29 cellular contexts compared by ENCODE assay signal in genomic region chr15:40130118-40130517, GRCh38. TPM values are rescaled to one million over a fixed set of nuclear protein-coding genes. Genes with fewer than 3 reads are reported as not detected.
"Had no signal": no experiment of that assay in that cellular context is flagged by ENCODE, and none has a peak within 500 bp of the region (broad histone marks: within the 10 kb centered on the region; RNA-seq: fewer than 3 reads in every experiment).

No MANE protein-coding gene starts in this region.

- H3K27me3 ChIP-seq: ascending aorta had no signal

- H3K36me3 ChIP-seq: ascending aorta, cardiac muscle cell, WERI-Rb-1 had no signal

- H3K9me3 ChIP-seq: ascending aorta had no signal

- DNase-seq: activated CD4-positive, alpha-beta memory T cell treated with anti-CD3 and anti-CD28 coated beads, Interleukin-2, amount 10 ng/mL, durations not matched to agents 7 days and 5 days; activated CD4-positive, alpha-beta T cell treated with anti-CD3 and anti-CD28 coated beads for 1 hour; activated CD4-positive, alpha-beta T cell treated with anti-CD3 and anti-CD28 coated beads for 36 hours; activated CD4-positive, alpha-beta T cell treated with anti-CD3 and anti-CD28 coated beads for 48 hours; activated CD4-positive, alpha-beta T cell treated with anti-CD3 and anti-CD28 coated beads, Interleukin-2, amount 50 U/mL, for 48 hours; activated CD4-positive, CD25-positive, alpha-beta regulatory T cell; activated CD8-positive, alpha-beta memory T cell treated with anti-CD3 and anti-CD28 coated beads for 24 hours; activated CD8-positive, alpha-beta memory T cell treated with anti-CD3 and anti-CD28 coated beads, Interleukin-2, amount 10 ng/mL, durations not matched to agents 7 days and 5 days; activated CD8-positive, alpha-beta T cell treated with anti-CD3 and anti-CD28 coated beads, Interleukin-2, amount 10 ng/mL, durations not matched to agents 7 days and 5 days; activated effector memory CD4-positive, alpha-beta T cell treated with Interleukin-2 at 50 U/mL for 16 hours; activated gamma-delta T cell; activated naive CD4-positive, alpha-beta T cell treated with anti-CD3 and anti-CD28 coated beads, Interleukin-2, amount 10 ng/mL, durations not matched to agents 7 days and 5 days; activated naive CD4-positive, alpha-beta T cell treated with Interleukin-2 at 50 U/mL for 16 hours; activated naive CD8-positive, alpha-beta T cell treated with anti-CD3 and anti-CD28 coated beads, Interleukin-2, amount 10 ng/mL, durations not matched to agents 7 days and 5 days; activated naive CD8-positive, alpha-beta T cell treated with anti-CD3 and anti-CD28 coated beads, Interleukin-2, amount 50 U/mL, for 24 hours; activated T-cell treated with anti-CD3 and anti-CD28 coated beads, Interleukin-2, amount 50 U/mL, for 24 hours; activated T-cell treated with anti-CD3 and anti-CD28 coated beads, Interleukin-2, amount 50 U/mL, for 48 hours; amygdala; anterior cingulate cortex; caudate nucleus; cerebellar nuclear complex; T-helper 2 cell; T-helper 9 cell; WERI-Rb-1 had no signal

- ATAC-seq: activated CD4-positive, alpha-beta T cell treated with anti-CD3 and anti-CD28 coated beads for 36 hours; activated CD4-positive, CD25-positive, alpha-beta regulatory T cell treated with anti-CD3 and anti-CD28 coated beads, Interleukin-2, amount 50 U/mL, for 24 hours; activated CD8-positive, alpha-beta memory T cell treated with anti-CD3 and anti-CD28 coated beads, Interleukin-2, amount 10 ng/mL, durations not matched to agents 7 days and 5 days; activated CD8-positive, alpha-beta T cell treated with anti-CD3 and anti-CD28 coated beads, Interleukin-2, amount 10 ng/mL, durations not matched to agents 7 days and 5 days; activated naive CD8-positive, alpha-beta T cell treated with anti-CD3 and anti-CD28 coated beads, Interleukin-2, amount 50 U/mL, for 24 hours; WTC11 had no signal

- H3K4me3 ChIP-seq: ascending aorta, cardiac muscle cell had no signal

- FAIRE-seq: bronchial epithelial cell had no signal

- H3K27ac ChIP-seq: ascending aorta, cardiac muscle cell, WERI-Rb-1 had no signal

- H3K4me1 ChIP-seq: ascending aorta had no signal

RNA-seq across cellular contexts. Expression of gene BUB1B, which starts 30.8 kb away (rescaled TPM):
- total RNA-seq: ascending aorta had no signal
